ENCODE assay signal across 2 cellular contexts in genomic region chr11:95736268-95737208, GRCh38.
TF ChIP-seq lines count a peak whose summit lies in the region.

No MANE protein-coding gene starts in this region.

TF ChIP-seq in A549, 52 proteins besides CTCF, POLR2A, EP300 and RAD21 (continued from another document):
- TF ChIP-seq NPAS2 (CRISPR knock-in tag; IDR thresholded peaks at IDR 0.05; ENCODE audit: borderline replicate concordance) (no peak), TP53 (CRISPR knock-in tag; IDR thresholded peaks at IDR 0.05) (no peak), RARB (CRISPR knock-in tag; IDR thresholded peaks at IDR 0.05) (no peak)

TF ChIP-seq in SK-N-SH treated with all-trans-retinoic acid at 6 μM for 48 hours, 23 proteins besides CTCF, POLR2A, EP300 and RAD21 (continued from another document):
- TF ChIP-seq ZFP30 (CRISPR knock-in tag; IDR thresholded peaks at IDR 0.05) (no peak), PATZ1 (CRISPR knock-in tag; IDR thresholded peaks at IDR 0.05; ENCODE audit: borderline replicate concordance) (no peak), ZFP3 (CRISPR knock-in tag; IDR thresholded peaks at IDR 0.05) (0 out of 2 replicates have a peak, but pooled peaks have one; percentile 46), TOX (CRISPR knock-in tag; IDR thresholded peaks at IDR 0.05; ENCODE audit: borderline replicate concordance) (no peak), TCF4 (CRISPR knock-in tag; IDR thresholded peaks at IDR 0.05; ENCODE audit: borderline replicate concordance) (peak; percentile 70)
